8 cellular contexts compared by ENCODE assay signal in genomic region chr2:26033769-26034596, GRCh38.
DNase-seq lines count a peak whose midpoint lies in the region; ATAC-seq lines count a peak whose summit lies in the region.

RAB10 (plus strand) TSS chr2:26034084; CDS start chr2:26034609, 525 bp downstream.

- DNase-seq in AG08396 (ENCODE audit: low spot score) (peak; percentile 98), NCI-H345 treated with DMSO at 0.1 percent for 48 hours (lab: John Stamatoyannopoulos, UW; ENCODE audit: unreplicated experiment) (peak; percentile 98), iris pigment epithelial cell (ENCODE audit: low read depth) (peak; percentile 99)
- DNase-seq in activated CD4-positive, CD25-positive, alpha-beta regulatory T cell (lab: John Stamatoyannopoulos, UW), result peak; percentile 97 to 98 (median 98)
- DNase-seq in central memory CD4-positive, alpha-beta T cell, result peak; percentile 99
- DNase-seq in stimulated activated CD4-positive, alpha-beta T cell treated with anti-CD3 and anti-CD28 coated beads, Interleukin-12 subunit alpha, Interleukin-12 subunit beta, amount 100 ng/mL, for 4 hours, result peak; percentile 98

- peak; percentile 89 for ATAC-seq in GM19023 (IDR thresholded peaks at IDR 0.05; ENCODE audit: unreplicated experiment)
- ATAC-seq in HG03280 (IDR thresholded peaks at IDR 0.05; ENCODE audit: unreplicated experiment), result peak; percentile 94

Comparison
In these comparisons a context has a peak if more than half of its experiments do, and no peak if none do; other contexts are left out.
1. Peak in every context shown above with its lines: DNase-seq and ATAC-seq.